9 cellular contexts compared by ENCODE assay signal in the genomic region with DNA sequence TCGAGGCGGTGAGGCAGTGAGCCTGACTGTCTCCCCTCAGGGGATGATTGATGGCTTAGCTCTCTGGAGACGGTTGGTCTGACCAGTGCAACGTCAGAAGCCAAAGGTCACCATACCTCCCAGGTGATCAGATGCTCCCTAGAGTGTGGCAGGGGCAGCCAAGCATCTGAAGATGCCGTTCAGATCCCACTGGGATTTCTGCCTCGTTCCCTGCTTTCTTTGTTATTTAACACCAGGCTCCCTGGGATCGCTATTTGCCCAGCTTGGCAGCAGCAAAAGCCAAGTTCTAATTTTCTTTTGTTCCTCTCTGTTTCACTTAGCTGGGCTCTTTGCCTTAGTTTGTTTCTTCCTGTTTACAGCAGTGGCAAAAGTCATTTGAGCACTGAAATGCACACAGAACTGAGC. TPM values are rescaled to one million over a fixed set of nuclear protein-coding genes. Genes with fewer than 3 reads are reported as not detected.
A peak's percentile ranks its signal among the peaks of the same experiment; 100 is the strongest.
DNase-seq lines count a peak whose midpoint lies in the region; ATAC-seq, FAIRE-seq and TF ChIP-seq lines count a peak whose summit lies in the region.
"Had no signal": no experiment of that assay in that cellular context is flagged by ENCODE, and none has a peak within 500 bp of the region (broad histone marks: within the 10 kb centered on the region; RNA-seq: fewer than 3 reads in every experiment).

No MANE protein-coding gene starts in this region.

- no peak overlapping the region for H2AFZ ChIP-seq in astrocyte (ENCODE audit: low read depth, low read length)
- H2AFZ ChIP-seq in HepG2 (ENCODE audit: low read length) = no peak overlapping the region

- intact Hi-C loops in HepG2 (cut with micrococcal nuclease; ENCODE audit: unreplicated experiment) = no loop called here

- H3K27ac Mint-ChIP-seq in T-helper 1 cell treated with Interleukin-12 subunit alpha and Interleukin-12 subunit beta and Interleukin-4 antibody, amounts not matched to agents 30 μg/mL and 1 μg/mL, for 36 hours = peak overlapping the region; percentile 24
- H3K27ac Mint-ChIP-seq in astrocyte (ENCODE audit: unreplicated experiment) = peak overlapping the region; percentile 6
- H3K27ac Mint-ChIP-seq: activated naive CD8-positive, alpha-beta T cell treated with anti-CD3 and anti-CD28 coated beads, Interleukin-2, amount 10 ng/mL, durations not matched to agents 7 days and 5 days had no signal

- H3K27me3 ChIP-seq in astrocyte (ENCODE audit: insufficient read depth, low read length) = no peaks in the 10 kb centered on the region
- no peaks in the 10 kb centered on the region for H3K27me3 ChIP-seq in HepG2 (ENCODE audit: control insufficient read depth in 1 of 2, insufficient read depth in 2 of 2, low read length in 2 of 2)
- no peaks in the 10 kb centered on the region for H3K27me3 ChIP-seq in upper lobe of left lung

- no peaks in the 10 kb centered on the region for H3K36me3 ChIP-seq in astrocyte (ENCODE audit: insufficient read depth, low read length)
- 0 out of 5 replicates have a peak, but pooled peaks cover 0 to 8% of the 10 kb centered on the region in 2 experiments for H3K36me3 ChIP-seq in HepG2 (replicated peaks in 1 of 2; ENCODE audit: control insufficient read depth in 1 of 2, insufficient read depth in 2 of 2, low read length in 2 of 2)
- peaks cover 0 to 7% (median 0%) of the 10 kb centered on the region in 4 donors for H3K36me3 ChIP-seq in upper lobe of left lung

- H3K4me3 ChIP-seq in astrocyte (ENCODE audit: insufficient read depth, low read depth, low read length) (no peak overlapping the region), HepG2 (replicated peaks in 1 of 3; ENCODE audit: insufficient read depth in 1 of 3, low read depth in 2 of 3, low read length in 3 of 3) (no peak overlapping the region), upper lobe of left lung (peak overlapping the region in 1 of 4 donors; percentile 7)

- peak overlapping the region; percentile 6 for H3K27ac ChIP-seq in astrocyte (ENCODE audit: low read depth, low read length)
- no peak overlapping the region for H3K27ac ChIP-seq in HepG2 (ENCODE audit: extremely low read length, insufficient read depth, low read length)
- H3K27ac ChIP-seq in upper lobe of left lung = peak overlapping the region; percentile 44 to 69 (median 62)

- H3K4me1 Mint-ChIP-seq in T-helper 1 cell treated with Interleukin-12 subunit alpha and Interleukin-12 subunit beta and Interleukin-4 antibody, amounts not matched to agents 30 μg/mL and 1 μg/mL, for 36 hours (ENCODE audit: low read depth) = peaks cover 21% of the 10 kb centered on the region
- H3K4me1 Mint-ChIP-seq in astrocyte (ENCODE audit: low read depth, unreplicated experiment) = peaks cover 42% of the 10 kb centered on the region

- TF ChIP-seq POLR2A in HepG2 (IDR thresholded peaks at IDR 0.05; ENCODE audit: insufficient read depth in 1 of 2, low read depth in 2 of 2, low read length in 2 of 2) = no peak
- TF ChIP-seq POLR2A in upper lobe of left lung (IDR thresholded peaks at IDR 0.05) = no peak
- no peak for TF ChIP-seq POLR2A in erythroblast (IDR thresholded peaks at IDR 0.05; ENCODE audit: low read length)

- POLR2A ChIA-PET in HepG2 (lab: Yijun Ruan, JAX) = no interaction called here

- H3K4me1 ChIP-seq in astrocyte (ENCODE audit: insufficient read depth, low read length) (peaks cover 31% of the 10 kb centered on the region), HepG2 (ENCODE audit: insufficient read depth, low read length) (peaks cover 8% of the 10 kb centered on the region; the same call in 1 of the 2 replicates), upper lobe of left lung (peaks cover 22 to 46% (median 23%) of the 10 kb centered on the region in 4 donors)

- FAIRE-seq in astrocyte (lab: Jason Lieb, UNC) (no peak), HepG2 (lab: Jason Lieb, UNC) (no peak)

- ATAC-seq in HepG2 = no peak
- ATAC-seq in upper lobe of left lung (ENCODE audit: low FRiP score in 2 of 2) = peak in 1 of 2 donors; percentile 51
- ATAC-seq in HG02981 (IDR thresholded peaks at IDR 0.05; ENCODE audit: unreplicated experiment) = no peak
- ATAC-seq in GM18868 (IDR thresholded peaks at IDR 0.05; ENCODE audit: unreplicated experiment) = no peak

- peaks cover 3% of the 10 kb centered on the region for H3K27me3 Mint-ChIP-seq in T-helper 1 cell treated with Interleukin-12 subunit alpha and Interleukin-12 subunit beta and Interleukin-4 antibody, amounts not matched to agents 30 μg/mL and 1 μg/mL, for 36 hours (ENCODE audit: low read depth)
- no peaks in the 10 kb centered on the region for H3K27me3 Mint-ChIP-seq in astrocyte (ENCODE audit: low read depth, unreplicated experiment)
- H3K27me3 Mint-ChIP-seq: activated naive CD8-positive, alpha-beta T cell treated with anti-CD3 and anti-CD28 coated beads, Interleukin-2, amount 10 ng/mL, durations not matched to agents 7 days and 5 days had no signal

- TF ChIP-seq EP300 in HepG2 (IDR thresholded peaks at IDR 0.05; ENCODE audit: low read depth in 2 of 2, low read length in 2 of 2) = no peak
- TF ChIP-seq EP300 in HepG2 (CRISPR knock-in tag; IDR thresholded peaks at IDR 0.05; ENCODE audit: borderline replicate concordance) = no peak
- peak in 1 of 4 donors; percentile 30 for TF ChIP-seq EP300 in upper lobe of left lung (IDR thresholded peaks at IDR 0.05)

- no TSS peak for BruUV-seq in HepG2 (replicated peaks; lab: Mats Ljungman, UMichigan)

- CTCF ChIA-PET in HepG2 (lab: Yijun Ruan, JAX; ENCODE audit: low intra/inter-chr PET ratio, low total read pairs) = no interaction called here

- H4K20me1 ChIP-seq in astrocyte (ENCODE audit: insufficient read depth, low read length) (peaks cover 22% of the 10 kb centered on the region), HepG2 (ENCODE audit: insufficient read depth, low read length) (no peaks in the 10 kb centered on the region)

- TF ChIP-seq CTCF in astrocyte (IDR thresholded peaks at IDR 0.05; ENCODE audit: insufficient read depth, low read depth, low read length) = no peak
- TF ChIP-seq CTCF in HepG2 (CRISPR knock-in tag; IDR thresholded peaks at IDR 0.05) = no peak
- TF ChIP-seq CTCF in upper lobe of left lung (IDR thresholded peaks at IDR 0.05) = no peak

- H3K9ac ChIP-seq in astrocyte (ENCODE audit: low read length) (peak overlapping the region; percentile 34), HepG2 (ENCODE audit: insufficient read depth, low read depth, low read length) (no peak overlapping the region)

- in situ Hi-C loops in HepG2 (cut with HindIII; ENCODE audit: extremely low pct_ligation_motif_present, low pct_unique_long_range_greater_than_20kb) = no loop called here

- WGBS in HepG2 (ENCODE audit: low lambda C conversion rate) = 61% methylated on average over 6 of the region's 7 CpGs
- WGBS in upper lobe of left lung, 2 donors = 37 to 58% methylated on average over 7 of the region's 7 CpGs

- H3K79me2 ChIP-seq in astrocyte (ENCODE audit: insufficient read depth, low read length) (peaks cover 55% of the 10 kb centered on the region), HepG2 (ENCODE audit: insufficient read depth, low read length) (peaks cover 3% of the 10 kb centered on the region)

- peaks cover 14% of the 10 kb centered on the region for H3K36me3 Mint-ChIP-seq in T-helper 1 cell treated with Interleukin-12 subunit alpha and Interleukin-12 subunit beta and Interleukin-4 antibody, amounts not matched to agents 30 μg/mL and 1 μg/mL, for 36 hours (ENCODE audit: low read depth)
- peaks cover 12% of the 10 kb centered on the region for H3K36me3 Mint-ChIP-seq in astrocyte (ENCODE audit: low read depth, unreplicated experiment)

- H3K4me3 Mint-ChIP-seq in T-helper 1 cell treated with Interleukin-12 subunit alpha and Interleukin-12 subunit beta and Interleukin-4 antibody, amounts not matched to agents 30 μg/mL and 1 μg/mL, for 36 hours = no peak overlapping the region
- no peak overlapping the region for H3K4me3 Mint-ChIP-seq in astrocyte (ENCODE audit: unreplicated experiment)
- H3K4me3 Mint-ChIP-seq: activated naive CD8-positive, alpha-beta T cell treated with anti-CD3 and anti-CD28 coated beads, Interleukin-2, amount 10 ng/mL, durations not matched to agents 7 days and 5 days had no signal

- no peak for TF ChIP-seq RAD21 in HepG2 (CRISPR knock-in tag; IDR thresholded peaks at IDR 0.05)

- H3K4me2 ChIP-seq in astrocyte (ENCODE audit: low read length) (peak overlapping the region; percentile 66), HepG2 (ENCODE audit: low read depth, low read length) (no peak overlapping the region)

- H3K9me3 Mint-ChIP-seq in T-helper 1 cell treated with Interleukin-12 subunit alpha and Interleukin-12 subunit beta and Interleukin-4 antibody, amounts not matched to agents 30 μg/mL and 1 μg/mL, for 36 hours = no peaks in the 10 kb centered on the region
- H3K9me3 Mint-ChIP-seq in astrocyte (ENCODE audit: unreplicated experiment) = no peaks in the 10 kb centered on the region
- H3K9me3 Mint-ChIP-seq: activated naive CD8-positive, alpha-beta T cell treated with anti-CD3 and anti-CD28 coated beads, Interleukin-2, amount 10 ng/mL, durations not matched to agents 7 days and 5 days had no signal

- H3K9me3 ChIP-seq in astrocyte (ENCODE audit: insufficient read depth, low read depth, low read length) (no peaks in the 10 kb centered on the region), HepG2 (ENCODE audit: low read length) (no peaks in the 10 kb centered on the region), upper lobe of left lung (no peaks in the 10 kb centered on the region)

- no peak for DNase-seq in T-helper 1 cell
- DNase-seq in astrocyte (ENCODE audit: low read depth) = no peak
- no peak for DNase-seq in HepG2 (ENCODE audit: low spot score)
- no peak for DNase-seq in upper lobe of left lung
- no peak for DNase-seq in erythroblast (lab: John Stamatoyannopoulos, UW)
- DNase-seq: activated naive CD8-positive, alpha-beta T cell treated with anti-CD3 and anti-CD28 coated beads, Interleukin-2, amount 10 ng/mL, durations not matched to agents 7 days and 5 days had no signal

RNA-seq across cellular contexts. Expression of gene SVIL, which starts 53.5 kb away (rescaled TPM):
- total RNA-seq in astrocyte (70.4 and 73.3 TPM in 2 replicates), HepG2 (2016; rRNA removed; fragmentation: Illumina TruSeq; extraction: Trizol) (4.8 and 12.1 TPM in 2 replicates), upper lobe of left lung (100 to 1,000 TPM in 4 of 6 donors, 10 to 100 TPM in 2; 65.5 to 137 (median 105) TPM)
- 0.97 and 1.0 TPM in 2 replicates for total RNA-seq in HepG2 (2016; cell fraction: cytosol; rRNA removed; fragmentation: Illumina TruSeq; extraction: Trizol; ENCODE audit: low read depth)
- total RNA-seq in HepG2 (2016; cell fraction: insoluble cytoplasmic fraction; rRNA removed; fragmentation: Illumina TruSeq; extraction: Trizol) = 3.3 and 10.0 TPM in 2 replicates
- 1.7 and 3.2 TPM in 2 replicates for total RNA-seq in HepG2 (2016; cell fraction: membrane; rRNA removed; fragmentation: Illumina TruSeq; extraction: Trizol)
- 20.3 and 24.1 TPM in 2 replicates for total RNA-seq in HepG2 (2016; cell fraction: nucleus; rRNA removed; fragmentation: Illumina TruSeq; extraction: Trizol)
- polyA plus RNA-seq in HepG2 (2011; rRNA removed) = 3.8 and 3.9 TPM in 2 replicates
- polyA plus RNA-seq in HepG2 (2011; cell fraction: cytosol; rRNA removed) = 2.1 and 2.3 TPM in 2 replicates
- 14.8 and 16.4 TPM in 2 replicates for polyA plus RNA-seq in HepG2 (2011; cell fraction: nucleus; rRNA removed)
- 4.0 and 4.8 TPM in 2 replicates for polyA plus RNA-seq in HepG2 (2012)
- polyA plus RNA-seq in HepG2 (2016; cell fraction: cytosol; fragmentation: Illumina TruSeq; extraction: Trizol; ENCODE audit: low read depth) = 0.19 and 0.84 TPM in 2 replicates
- polyA plus RNA-seq in HepG2 (2016; cell fraction: insoluble cytoplasmic fraction; fragmentation: Illumina TruSeq; extraction: Trizol; ENCODE audit: low read depth) = 2.5 and 3.2 TPM in 2 replicates
- polyA plus RNA-seq in HepG2 (2016; cell fraction: membrane; fragmentation: Illumina TruSeq; extraction: Trizol; ENCODE audit: low read depth) = 0.45 and 0.66 TPM in 2 replicates
- 13.7 TPM in 2 replicates for polyA plus RNA-seq in HepG2 (2016; cell fraction: nucleus; fragmentation: Illumina TruSeq; extraction: Trizol; ENCODE audit: insufficient read depth, low read depth)
- polyA minus RNA-seq in HepG2 (2011; rRNA and poly(A)+ RNA removed; ENCODE audit: low replicate concordance) = 7.7 and 11.4 TPM in 2 replicates
- polyA minus RNA-seq in HepG2 (2011; cell fraction: cytosol; rRNA and poly(A)+ RNA removed) = 4.8 and 7.2 TPM in 2 replicates
- polyA minus RNA-seq in HepG2 (2011; cell fraction: nucleus; rRNA and poly(A)+ RNA removed) = 30.3 and 30.4 TPM in 2 replicates
